ENCODE assay signal across 19 cellular contexts in genomic region chr2:137180012-137180411, GRCh38.
"Had no signal": no experiment of that assay in that cellular context is flagged by ENCODE, and none has a peak within 500 bp of the region (broad histone marks: within the 10 kb centered on the region; RNA-seq: fewer than 3 reads in every experiment).

No MANE protein-coding gene starts in this region.

- H3K9me3 ChIP-seq: esophagus muscularis mucosa, sigmoid colon, stomach, thyroid gland, vagina had no signal

- H3K36me3 ChIP-seq: esophagus muscularis mucosa, neural progenitor cell, sigmoid colon, stomach, thyroid gland, vagina had no signal

- ATAC-seq: naive thymus-derived CD4-positive, alpha-beta T cell; stimulated activated effector memory CD8-positive, alpha-beta T cell treated with anti-CD3 and anti-CD28 coated beads, Interleukin-12 subunit alpha, Interleukin-12 subunit beta, amount 100 ng/mL, for 72 hours had no signal

- H3K4me2 ChIP-seq: neural progenitor cell had no signal

- H3K9ac ChIP-seq: neural progenitor cell, parathyroid adenoma had no signal

- H3K27ac ChIP-seq: dorsolateral prefrontal cortex, esophagus muscularis mucosa, neural progenitor cell, parathyroid adenoma, sigmoid colon, stomach, thyroid gland, vagina had no signal

- H3K27me3 ChIP-seq: esophagus muscularis mucosa, neural progenitor cell, sigmoid colon, stomach, thyroid gland, vagina had no signal

- H3K4me1 ChIP-seq: esophagus muscularis mucosa, neural progenitor cell, parathyroid adenoma, sigmoid colon, stomach, thyroid gland, vagina had no signal

- H3K79me2 ChIP-seq: parathyroid adenoma had no signal

- H3K4me3 ChIP-seq: dorsolateral prefrontal cortex, esophagus muscularis mucosa, neural progenitor cell, sigmoid colon, stomach, thyroid gland, vagina had no signal

- DNase-seq: dorsolateral prefrontal cortex; effector CD4-positive, alpha-beta T cell; hypothalamus; immature natural killer cell; islet precursor cell; mesendoderm; midbrain; naive thymus-derived CD4-positive, alpha-beta T cell; sigmoid colon; stimulated activated CD4-positive, alpha-beta T cell treated with anti-CD3 and anti-CD28 coated beads, Interleukin-2, amount 100 ng/mL, for 24 hours; stimulated activated CD4-positive, alpha-beta T cell treated with anti-CD3 and anti-CD28 coated beads, Interleukin-4, amount 100 ng/mL, for 24 hours; stimulated activated naive CD4-positive, alpha-beta T cell treated with Interleukin-2 at 50 U/mL for 16 hours; stomach; thyroid gland had no signal

- H2AFZ ChIP-seq: neural progenitor cell, parathyroid adenoma had no signal
